24 cellular contexts compared by ENCODE assay signal in the genomic region with DNA sequence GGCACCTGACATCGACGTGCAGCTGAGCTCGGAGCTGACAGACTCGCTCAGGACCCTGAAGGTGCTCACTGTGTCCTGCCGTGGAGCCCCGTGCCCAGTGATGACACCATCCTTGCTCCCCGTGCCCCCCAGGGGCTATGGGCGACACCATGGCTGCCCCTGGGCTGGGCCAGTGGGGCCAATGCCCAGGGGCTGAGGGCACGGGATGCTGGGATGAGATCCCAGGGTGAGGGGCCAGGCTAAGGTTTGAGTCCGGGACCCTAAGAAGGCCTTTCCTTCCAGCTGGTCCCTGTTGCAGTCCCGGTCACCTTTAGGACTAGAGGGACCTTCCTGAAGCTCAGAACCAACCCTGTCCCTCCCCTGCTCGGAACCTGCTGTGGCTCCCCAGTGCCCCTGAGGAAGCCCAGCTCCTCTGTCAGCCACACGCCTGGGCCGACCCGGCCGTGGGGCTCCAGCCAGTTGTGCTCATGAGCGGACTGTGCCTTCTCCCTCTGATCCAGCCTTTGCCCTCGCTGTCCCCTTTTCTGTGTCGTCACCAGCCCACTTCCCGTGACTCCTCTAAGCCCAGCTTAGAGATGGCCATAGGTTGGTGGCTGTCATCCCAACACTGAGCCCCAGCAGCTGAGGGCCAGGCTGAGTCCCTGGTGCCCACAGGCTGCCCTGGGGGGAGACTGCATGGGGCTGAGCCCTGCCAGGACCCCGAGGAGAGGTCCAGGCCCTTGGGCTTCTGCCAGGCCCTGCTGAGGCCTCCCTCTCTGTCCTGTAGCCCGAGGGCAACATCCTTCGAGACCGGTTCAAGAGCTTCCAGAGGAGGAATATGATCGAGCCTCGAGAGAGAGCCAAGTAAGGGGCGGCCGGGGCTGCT. TPM values are rescaled to one million over a fixed set of nuclear protein-coding genes. Genes with fewer than 3 reads are reported as not detected.
DNase-seq lines count a peak whose midpoint lies in the region; FAIRE-seq and TF ChIP-seq lines count a peak whose summit lies in the region.
"Had no signal": no experiment of that assay in that cellular context is flagged by ENCODE, and none has a peak within 500 bp of the region (broad histone marks: within the 10 kb centered on the region; RNA-seq: fewer than 3 reads in every experiment).

No MANE protein-coding gene starts in this region.

- H2BK5ac ChIP-seq in H1 (ENCODE audit: low read depth, low read length) (no peak overlapping the region), neuronal stem cell (ENCODE audit: low read length) (no peak overlapping the region)

- H3K27ac Mint-ChIP-seq in IgD-negative memory B cell, result peak overlapping the region in 2 of 3 donors; percentile 42 to 83
- H3K27ac Mint-ChIP-seq: CD8-positive, alpha-beta T cell had no signal

- H3K79me1 ChIP-seq in H1 (ENCODE audit: low read depth, low read length) (no peaks in the 10 kb centered on the region; the same call in 1 of the 2 replicates), neuronal stem cell (ENCODE audit: low read depth, low read length) (peaks cover 3% of the 10 kb centered on the region)

- H3K4me3 ChIP-seq in H1 (ENCODE audit: extremely low read depth in 1 of 4, insufficient read depth in 2 of 4, low read depth in 3 of 4, low read length in 4 of 4) (no peak overlapping the region), neuronal stem cell (ENCODE audit: low read length in 2 of 2) (peak overlapping the region in 1 of 2 donors; percentile 44), tibial artery (no peak overlapping the region)
- H3K4me3 ChIP-seq: MG63 had no signal

- H3K4me1 Mint-ChIP-seq in IgD-negative memory B cell, result no peaks in the 10 kb centered on the region

- 91% methylated on average over 24 of the region's 28 CpGs; no CpG with 5 or more reads in 1 of the 2 experiments for WGBS in H1 (ENCODE audit: extremely low coverage in 1 of 2, insufficient coverage in 1 of 2, insufficient read length in 1 of 2, insufficient replicate concordance in 2 of 2, low coverage in 1 of 2, low lambda C conversion rate in 2 of 2, missing lambda C conversion rate in 1 of 2), 2 experiments
- WGBS in neuronal stem cell (ENCODE audit: extremely low coverage in 2 of 2, insufficient read length in 2 of 2, insufficient replicate concordance in 1 of 2), 2 donors, result no CpG with 5 or more reads among the region's 28 CpGs

- no peak overlapping the region for H3K4me3 Mint-ChIP-seq in IgD-negative memory B cell
- H3K4me3 Mint-ChIP-seq: CD8-positive, alpha-beta T cell had no signal

- H3K27me3 ChIP-seq in H1 (replicated peaks in 1 of 4; ENCODE audit: control insufficient read depth in 3 of 4, extremely low read depth in 1 of 4, insufficient read depth in 3 of 4, low read length in 3 of 4) (no peaks in the 10 kb centered on the region), neuronal stem cell (ENCODE audit: control insufficient read depth in 3 of 3, insufficient read depth in 3 of 3, low read depth in 1 of 3, low read length in 3 of 3) (no peaks in the 10 kb centered on the region), tibial artery (no peaks in the 10 kb centered on the region)
- H3K27me3 ChIP-seq: MG63 had no signal

- no peak for TF ChIP-seq CTCF in GM10248 (IDR thresholded peaks at IDR 0.05; ENCODE audit: control extremely low read depth, extremely low read depth, low read depth, missing control alignments)
- no peak for TF ChIP-seq CTCF in H1 (IDR thresholded peaks at IDR 0.05; ENCODE audit: control extremely low read depth in 1 of 3, insufficient read depth in 1 of 3, low read depth in 1 of 3, low read length in 3 of 3)
- no peak for TF ChIP-seq CTCF in tibial artery (IDR thresholded peaks at IDR 0.05)

- no peak overlapping the region for H3K4ac ChIP-seq in H1 (replicated peaks; ENCODE audit: insufficient read length, low read depth, low read length)
- H3K4ac ChIP-seq in neuronal stem cell (ENCODE audit: low read length), result no peak overlapping the region

- peaks cover 24% of the 10 kb centered on the region for H3K36me3 Mint-ChIP-seq in IgD-negative memory B cell

- peak in 1 of 2 experiments; percentile 17; a peak in 1 of 3 replicates for TF ChIP-seq POLR2A in H1 (IDR thresholded peaks at IDR 0.05; ENCODE audit: control extremely low read depth in 1 of 2, low read depth in 2 of 2, low read length in 2 of 2)

- no peak overlapping the region for H3K14ac ChIP-seq in H1 (ENCODE audit: insufficient read length)
- H3K14ac ChIP-seq in neuronal stem cell (ENCODE audit: low read length), result no peak overlapping the region

- CTCF ChIA-PET in GM10248 (lab: Yijun Ruan, JAX), result interaction anchor here (0.6 to 2.4 kb wide), 5 partner anchors 9 to 113 kb away, joined by 3 to 11 read pairs (median 3); a partner anchor contains a TSS
- CTCF ChIA-PET in H1 (lab: Charles Lee; ENCODE audit: partially characterized antibody), result interaction anchor here (1.0 to 3.1 kb wide), 6 partner anchors 8 to 56 kb away, joined by 4 to 20 read pairs (median 7); no protein-coding TSS in a partner anchor

- H3K27me3 Mint-ChIP-seq in IgD-negative memory B cell, result no peaks in the 10 kb centered on the region

- no peak overlapping the region for H2BK120ac ChIP-seq in H1 (replicated peaks; ENCODE audit: low read depth, low read length)
- H2BK120ac ChIP-seq in neuronal stem cell (ENCODE audit: low read depth, low read length), result no peak overlapping the region

- H3K36me3 ChIP-seq in H1 (ENCODE audit: control insufficient read depth in 2 of 4, insufficient read depth in 4 of 4, low read length in 3 of 4) (peaks cover 26 to 79% (median 67%) of the 10 kb centered on the region in 4 experiments), neuronal stem cell (replicated peaks in 1 of 2; ENCODE audit: control insufficient read depth in 2 of 2, insufficient read depth in 2 of 2, low read length in 2 of 2) (peaks cover 51 to 80% of the 10 kb centered on the region in 2 donors), tibial artery (peaks cover 76 to 98% (median 85%) of the 10 kb centered on the region in 3 donors)

- H3K23ac ChIP-seq in H1 (ENCODE audit: insufficient read length), result no peak overlapping the region
- peak overlapping the region; percentile 80 for H3K23ac ChIP-seq in neuronal stem cell (ENCODE audit: low read depth, low read length, poor library complexity)

- peaks cover 10 to 14% of the 10 kb centered on the region in 2 experiments for H4K20me1 ChIP-seq in H1 (replicated peaks in 1 of 2; ENCODE audit: control insufficient read depth in 1 of 2, insufficient read depth in 2 of 2, low read length in 2 of 2)

- DNase-seq in GM10248 (ENCODE audit: extremely low spot score), result peak; percentile 8
- DNase-seq in H1 (ENCODE audit: low read depth in 1 of 2, low spot score in 2 of 2), result no peak
- no peak for DNase-seq in neuronal stem cell (ENCODE audit: low spot score)
- no peak for DNase-seq in NCI-H748 (lab: John Stamatoyannopoulos, UW; ENCODE audit: unreplicated experiment)
- no peak for DNase-seq in COR-L47 (lab: John Stamatoyannopoulos, UW)
- no peak for DNase-seq in tibial artery
- DNase-seq: CD8-positive, alpha-beta T cell; DMS 273 treated with DMSO at 0.1 percent for 48 hours; DMS79 treated with DMSO at 0.1 percent for 48 hours; GF-D8; KBM-7; MG63; NCI-H1694; NCI-H2029 treated with DMSO at 0.1 percent for 48 hours; NCI-H446 treated with DMSO at 0.1 percent for 48 hours; NCI-H526; RPMI8226; SHP77 treated with DMSO at 0.1 percent for 48 hours; T-helper 1 cell had no signal

- H2AK5ac ChIP-seq in H1 (ENCODE audit: low read depth, low read length) (no peak overlapping the region), neuronal stem cell (ENCODE audit: low read depth, low read length) (no peak overlapping the region)

- no peak for TF ChIP-seq EP300 in H1 (IDR thresholded peaks at IDR 0.05; ENCODE audit: borderline replicate concordance in 1 of 2, low read depth in 2 of 2, low read length in 2 of 2)

- no peak overlapping the region for H3K56ac ChIP-seq in H1 (replicated peaks; ENCODE audit: insufficient read length, low read depth, low read length)

- POLR2A ChIA-PET in GM10248 (lab: Yijun Ruan, JAX) (interaction anchor here (0.6 kb wide), 2 partner anchors 9 to 831 kb away, joined by 5 to 7 read pairs; no protein-coding TSS in a partner anchor), H1 (lab: Charles Lee; ENCODE audit: partially characterized antibody) (interaction anchor here (0.5 to 11.0 kb wide), 14 partner anchors 9 to 678 kb away, joined by 3 to 204 read pairs (median 4); a partner anchor contains a TSS)

- no peak overlapping the region for H2AFZ ChIP-seq in H1 (ENCODE audit: low read length)
- no peak overlapping the region for H2AFZ ChIP-seq in neuronal stem cell (ENCODE audit: low read length)

- H3K79me2 ChIP-seq in H1 (ENCODE audit: control insufficient read depth in 1 of 2, insufficient read depth in 2 of 2, low read length in 2 of 2), result no peaks in the 10 kb centered on the region; a peak in 1 of 4 replicates

- H4K5ac ChIP-seq in H1 (ENCODE audit: insufficient read length, low read depth, low read length), result no peak overlapping the region

- no peaks in the 10 kb centered on the region for H3K23me2 ChIP-seq in H1 (ENCODE audit: low read depth, low read length)

- H3K4me2 ChIP-seq in H1 (ENCODE audit: insufficient read depth in 1 of 2, low read depth in 2 of 2, low read length in 2 of 2) (no peak overlapping the region), neuronal stem cell (ENCODE audit: insufficient read depth, low read length, poor library complexity, severe bottlenecking) (no peak overlapping the region)

- no peak for FAIRE-seq in H1 (lab: Jason Lieb, UNC)
- FAIRE-seq: H54 had no signal

- no peak overlapping the region for H2BK12ac ChIP-seq in H1 (ENCODE audit: low read depth, low read length)
- no peak overlapping the region for H2BK12ac ChIP-seq in neuronal stem cell (ENCODE audit: low read length)

- H3K9ac ChIP-seq in H1 (replicated peaks in 1 of 4; ENCODE audit: extremely low read depth in 1 of 4, low read depth in 3 of 4, low read length in 3 of 4) (no peak overlapping the region), neuronal stem cell (ENCODE audit: low read depth, low read length, poor library complexity) (no peak overlapping the region)

- H3K18ac ChIP-seq in H1 (ENCODE audit: extremely low read depth, low read length) (no peak overlapping the region), neuronal stem cell (ENCODE audit: low read length) (no peak overlapping the region)

- no peak overlapping the region for H2BK20ac ChIP-seq in H1 (ENCODE audit: low read length)

- H3K9me3 ChIP-seq in H1 (ENCODE audit: insufficient read depth in 2 of 2, low read depth in 1 of 2, low read length in 1 of 2) (no peaks in the 10 kb centered on the region), neuronal stem cell (replicated peaks in 1 of 2; ENCODE audit: control insufficient read depth in 2 of 2, insufficient read depth in 1 of 2, low read depth in 1 of 2, low read length in 2 of 2) (peaks cover 0 to 2% of the 10 kb centered on the region in 2 donors), tibial artery (no peaks in the 10 kb centered on the region)
- H3K9me3 ChIP-seq: MG63 had no signal

- intact Hi-C loops in tibial artery (cut with DNase I; ENCODE audit: low total_unique reads), result no loop called here

- H2BK15ac ChIP-seq in H1 (ENCODE audit: low read length), result no peak overlapping the region
- H2BK15ac ChIP-seq in neuronal stem cell (ENCODE audit: low read length), result no peak overlapping the region

- H3K4me1 ChIP-seq in H1 (replicated peaks in 1 of 4; ENCODE audit: control insufficient read depth in 3 of 4, insufficient read depth in 4 of 4, low read length in 3 of 4) (no peaks in the 10 kb centered on the region), neuronal stem cell (ENCODE audit: control insufficient read depth in 2 of 2, insufficient read depth in 1 of 2, low read depth in 1 of 2, low read length in 2 of 2) (no peaks in the 10 kb centered on the region), tibial artery (no peaks in the 10 kb centered on the region)

- TF ChIP-seq RAD21 in H1 (IDR thresholded peaks at IDR 0.05 in 1 of 2, conservative IDR thresholded peaks at IDR 0.05 in 1 of 2; ENCODE audit: low read depth in 2 of 2, low read length in 2 of 2), result no peak

- H4K91ac ChIP-seq in H1 (replicated peaks; ENCODE audit: insufficient read length, low read length) (no peak overlapping the region), neuronal stem cell (ENCODE audit: low read depth, low read length, poor library complexity) (no peak overlapping the region)

- peaks cover 0 to 1% (median 0%) of the 10 kb centered on the region in 3 donors for H3K9me3 Mint-ChIP-seq in IgD-negative memory B cell
- H3K9me3 Mint-ChIP-seq: CD8-positive, alpha-beta T cell had no signal

- peak overlapping the region; percentile 77; the same call in 1 of the 2 replicates for H4K8ac ChIP-seq in H1 (ENCODE audit: extremely low read depth, insufficient read depth, low read length)
- H4K8ac ChIP-seq in neuronal stem cell (ENCODE audit: low read depth, low read length), result no peak overlapping the region

- H3K27ac ChIP-seq in H1 (ENCODE audit: low read depth, low read length), result no peak overlapping the region
- no peak overlapping the region for H3K27ac ChIP-seq in neuronal stem cell (replicated peaks; ENCODE audit: low read length)
- no peak overlapping the region for H3K27ac ChIP-seq in tibial artery
- H3K27ac ChIP-seq: C4-2B had no signal

RNA-seq across cellular contexts. Expression of a gene that starts 10.6 kb away (rescaled TPM):
- polyA plus RNA-seq in IgD-negative memory B cell (304 TPM), H1 (2011; rRNA removed) (107 and 220 TPM in 2 replicates)
- total RNA-seq in H1 (2021; fragmentation: NEBNext Ultra II Directional; extraction: Animal tissue kit (Norgen Biotek cat#: 25700)), result 245 and 262 TPM in 2 replicates
- polyA plus RNA-seq in H1 (2011; cell fraction: cytosol; rRNA removed), result 290 TPM
- 223 TPM for polyA plus RNA-seq in H1 (2011; cell fraction: nucleus; rRNA removed)
- polyA plus RNA-seq in H1 (2012, experiment 1 of 2), result 377 to 540 TPM (median 444 TPM) in 4 replicates
- polyA plus RNA-seq in H1 (2012, experiment 2 of 2), result 373 TPM
- polyA plus RNA-seq in H1 (2013, experiment 1 of 2), result 261 TPM
- 273 TPM for polyA plus RNA-seq in H1 (2013, experiment 2 of 2)
- polyA minus RNA-seq in H1 (2011; rRNA and poly(A)+ RNA removed), result 54.9 and 63.7 TPM in 2 replicates
- polyA minus RNA-seq in H1 (2011; cell fraction: cytosol; rRNA and poly(A)+ RNA removed), result 173 TPM
- polyA minus RNA-seq in H1 (2011; cell fraction: nucleus; rRNA and poly(A)+ RNA removed), result 99.3 TPM
- 401 TPM for polyA plus RNA-seq in neuronal stem cell (2013, experiment 1 of 2)
- 405 TPM for polyA plus RNA-seq in neuronal stem cell (2013, experiment 2 of 2)

RNA-seq across cellular contexts. Expression of a gene that starts 22.5 kb away (rescaled TPM):
- polyA plus RNA-seq in IgD-negative memory B cell (210 TPM), H1 (2011; rRNA removed) (588 and 709 TPM in 2 replicates)
- total RNA-seq in H1 (2021; fragmentation: NEBNext Ultra II Directional; extraction: Animal tissue kit (Norgen Biotek cat#: 25700)), result 361 and 371 TPM in 2 replicates
- polyA plus RNA-seq in H1 (2011; cell fraction: cytosol; rRNA removed), result 652 TPM
- 471 TPM for polyA plus RNA-seq in H1 (2011; cell fraction: nucleus; rRNA removed)
- 211 to 357 TPM (median 346 TPM) in 4 replicates for polyA plus RNA-seq in H1 (2012, experiment 1 of 2)
- polyA plus RNA-seq in H1 (2012, experiment 2 of 2), result 655 TPM
- 479 TPM for polyA plus RNA-seq in H1 (2013, experiment 1 of 2)
- polyA plus RNA-seq in H1 (2013, experiment 2 of 2), result 488 TPM
- polyA minus RNA-seq in H1 (2011; rRNA and poly(A)+ RNA removed), result 94.3 and 112 TPM in 2 replicates
- polyA minus RNA-seq in H1 (2011; cell fraction: cytosol; rRNA and poly(A)+ RNA removed), result 88.6 TPM
- polyA minus RNA-seq in H1 (2011; cell fraction: nucleus; rRNA and poly(A)+ RNA removed), result 76.1 TPM
- polyA plus RNA-seq in neuronal stem cell (2013, experiment 1 of 2), result 198 TPM
- polyA plus RNA-seq in neuronal stem cell (2013, experiment 2 of 2), result 189 TPM

RNA-seq across cellular contexts. Expression of a gene that starts 42.8 kb away (rescaled TPM):
- polyA plus RNA-seq in IgD-negative memory B cell (not detected), H1 (2011; rRNA removed) (4.5 and 12.4 TPM in 2 replicates)
- total RNA-seq in H1 (2021; fragmentation: NEBNext Ultra II Directional; extraction: Animal tissue kit (Norgen Biotek cat#: 25700)), result 13.0 and 14.3 TPM in 2 replicates
- polyA plus RNA-seq in H1 (2011; cell fraction: cytosol; rRNA removed), result 4.1 TPM
- polyA plus RNA-seq in H1 (2011; cell fraction: nucleus; rRNA removed), result 5.8 TPM
- 9.5 to 14.8 TPM (median 12.7 TPM) in 4 replicates for polyA plus RNA-seq in H1 (2012, experiment 1 of 2)
- 12.0 TPM for polyA plus RNA-seq in H1 (2012, experiment 2 of 2)
- 9.9 TPM for polyA plus RNA-seq in H1 (2013, experiment 1 of 2)
- 9.4 TPM for polyA plus RNA-seq in H1 (2013, experiment 2 of 2)
- 4.0 and 4.8 TPM in 2 replicates for polyA minus RNA-seq in H1 (2011; rRNA and poly(A)+ RNA removed)
- 10.6 TPM for polyA minus RNA-seq in H1 (2011; cell fraction: cytosol; rRNA and poly(A)+ RNA removed)
- 5.7 TPM for polyA minus RNA-seq in H1 (2011; cell fraction: nucleus; rRNA and poly(A)+ RNA removed)
- polyA plus RNA-seq in neuronal stem cell (2013, experiment 1 of 2), result 2.5 TPM
- 2.3 TPM for polyA plus RNA-seq in neuronal stem cell (2013, experiment 2 of 2)

RNA-seq across cellular contexts. Expression of a gene that starts 48.4 kb away (rescaled TPM):
- polyA plus RNA-seq in IgD-negative memory B cell (not detected), H1 (2011; rRNA removed) (0.03 and 0.05 TPM in 2 replicates)
- total RNA-seq in H1 (2021; fragmentation: NEBNext Ultra II Directional; extraction: Animal tissue kit (Norgen Biotek cat#: 25700)), result not detected in 2 replicates
- polyA plus RNA-seq in H1 (2011; cell fraction: cytosol; rRNA removed), result not detected
- polyA plus RNA-seq in H1 (2011; cell fraction: nucleus; rRNA removed), result not detected
- polyA plus RNA-seq in H1 (2012, experiment 1 of 2), result not detected in 4 replicates
- not detected for polyA plus RNA-seq in H1 (2012, experiment 2 of 2)
- polyA plus RNA-seq in H1 (2013, experiment 1 of 2), result 0.04 TPM
- 0.04 TPM for polyA plus RNA-seq in H1 (2013, experiment 2 of 2)
- polyA minus RNA-seq in H1 (2011; rRNA and poly(A)+ RNA removed), result not detected in 2 replicates
- polyA minus RNA-seq in H1 (2011; cell fraction: cytosol; rRNA and poly(A)+ RNA removed), result not detected
- polyA minus RNA-seq in H1 (2011; cell fraction: nucleus; rRNA and poly(A)+ RNA removed), result not detected
- not detected for polyA plus RNA-seq in neuronal stem cell (2013, experiment 1 of 2)
- not detected for polyA plus RNA-seq in neuronal stem cell (2013, experiment 2 of 2)
- total RNA-seq: A673; CD8-positive, alpha-beta T cell; HT-29 had no signal
